Comparison of ENCODE assay signal across 15 cellular contexts in genomic region chr6:82013561-82014275, GRCh38.
DNase-seq lines count a peak whose midpoint lies in the region; ATAC-seq, FAIRE-seq and TF ChIP-seq lines count a peak whose summit lies in the region.
"Had no signal": no experiment of that assay in that cellular context is flagged by ENCODE, and none has a peak within 500 bp of the region (broad histone marks: within the 10 kb centered on the region; RNA-seq: fewer than 3 reads in every experiment).

No MANE protein-coding gene starts in this region.

- in situ Hi-C loops in brain microvascular endothelial cell (cut with HindIII; ENCODE audit: low pct_ligation_motif_present, low sequenced_read_pairs), result no loop called here

- H3K27me3 ChIP-seq in brain microvascular endothelial cell (replicated peaks) (no peaks in the 10 kb centered on the region), heart right ventricle (no peaks in the 10 kb centered on the region), spleen (replicated peaks in 1 of 7) (no peaks in the 10 kb centered on the region)
- H3K27me3 ChIP-seq: transverse colon had no signal

- TF ChIP-seq CTCF in brain microvascular endothelial cell (IDR thresholded peaks at IDR 0.05; ENCODE audit: low read depth, low read length, missing control alignments), result no peak
- no peak for TF ChIP-seq CTCF in heart right ventricle (IDR thresholded peaks at IDR 0.05)
- TF ChIP-seq CTCF in spleen (IDR thresholded peaks at IDR 0.05 in 8 of 11, conservative IDR thresholded peaks at IDR 0.05 in 3 of 11), result no peak

- H3K4me1 ChIP-seq in heart right ventricle (peaks cover 5 to 55% (median 39%) of the 10 kb centered on the region in 9 donors), spleen (no peaks in the 10 kb centered on the region)
- H3K4me1 ChIP-seq: Caco-2 had no signal

- intact Hi-C loops in heart right ventricle (cut with DNase I), result loop anchor here in 1 of 10 donors (10.0 kb wide), 1 partner anchor 259 kb away; the partner anchor contains the start of gene TENT5A
- intact Hi-C loops in spleen (cut with DNase I; ENCODE audit: low total_unique reads), result no loop called here
- intact Hi-C loops in left colon (cut with DNase I, micrococcal nuclease), result no loop called here

- no peak for TF ChIP-seq POLR2A in spleen (IDR thresholded peaks at IDR 0.05)

- no peak for FAIRE-seq in GM19239 (lab: Jason Lieb, UNC)

- H3K36me3 ChIP-seq in brain microvascular endothelial cell (replicated peaks), result no peaks in the 10 kb centered on the region
- H3K36me3 ChIP-seq in heart right ventricle, result no peaks in the 10 kb centered on the region
- no peaks in the 10 kb centered on the region for H3K36me3 ChIP-seq in spleen
- H3K36me3 ChIP-seq: transverse colon had no signal

- H3K27ac ChIP-seq in brain microvascular endothelial cell, result peak overlapping the region; percentile 90
- peak overlapping the region; percentile 45 to 76 (median 64) for H3K27ac ChIP-seq in heart right ventricle
- peak overlapping the region in 7 of 8 donors; percentile 66 to 84 (median 74) for H3K27ac ChIP-seq in spleen

- peak; percentile 77 to 93 (median 83) for ATAC-seq in heart right ventricle
- ATAC-seq in HG03097 (IDR thresholded peaks at IDR 0.05; ENCODE audit: low FRiP score, unreplicated experiment), result no peak
- ATAC-seq in left colon, result no peak

- 50 to 54% methylated on average over 2 of the region's 2 CpGs for WGBS in heart right ventricle, 2 donors
- 50 to 84% (median 67%) methylated on average over 2 of the region's 2 CpGs for WGBS in spleen, 5 donors

- DNase-seq in HT1080 (ENCODE audit: low read depth) (peak; percentile 66), brain microvascular endothelial cell (peak; percentile 80), heart right ventricle (peak in 1 of 2 donors; percentile 20), spleen (no peak), NCI-H2171 treated with DMSO at 0.1 percent for 48 hours (lab: John Stamatoyannopoulos, UW) (no peak), left colon (no peak), GM19239 (ENCODE audit: insufficient read length, low spot score) (no peak)
- DNase-seq: activated CD4-positive, CD25-positive, alpha-beta regulatory T cell treated with anti-CD3 and anti-CD28 coated beads, Interleukin-2, amount 50 U/mL, for 72 hours; activated naive CD4-positive, alpha-beta T cell treated with anti-CD3 and anti-CD28 coated beads for 36 hours; Caco-2; glutamatergic neuron; NCI-H1105 treated with DMSO at 0.1 percent for 48 hours; stimulated activated CD4-positive, alpha-beta T cell treated with anti-CD3 and anti-CD28 coated beads, Interleukin-2, amount 100 ng/mL, for 48 hours; transverse colon had no signal

- H3K4me3 ChIP-seq in brain microvascular endothelial cell (ENCODE audit: low read depth, low read length) (no peak overlapping the region), heart right ventricle (no peak overlapping the region), spleen (no peak overlapping the region)
- H3K4me3 ChIP-seq: transverse colon had no signal

- H3K9me3 ChIP-seq in heart right ventricle, result peaks cover 0 to 25% (median 5%) of the 10 kb centered on the region in 11 donors
- H3K9me3 ChIP-seq in spleen, result peaks cover 0 to 15% (median 11%) of the 10 kb centered on the region in 8 donors

Comparison
In these comparisons a context has a peak if more than half of its experiments do, and no peak if none do; other contexts are left out.
1. DNase-seq: peak in HT1080 (single experiment) and brain microvascular endothelial cell (single experiment); none in spleen (single experiment), NCI-H2171 treated with DMSO at 0.1 percent for 48 hours (single experiment), left colon (0 of 2) and GM19239 (single experiment).
2. ATAC-seq: peak in heart right ventricle (8 of 8); none in HG03097 (single experiment) and left colon (single experiment).
3. Peak in every context shown above with its lines, with median percentiles within 50 percentile points of each other: H3K27ac ChIP-seq.